In genomic region chr1:38990746-38991637, GRCh38 we compare ENCODE assay signal across 8 cellular contexts. TPM values are rescaled to one million over a fixed set of nuclear protein-coding genes. Genes with fewer than 3 reads are reported as not detected.
A peak's percentile ranks its signal among the peaks of the same experiment; 100 is the strongest.
DNase-seq lines count a peak whose midpoint lies in the region; FAIRE-seq and TF ChIP-seq lines count a peak whose summit lies in the region.

TSS of gene AKIRIN1 (plus strand) at chr1:38991276. CDS start at chr1:38991381, 105 bp downstream.

- peak within 1 kb of the TSS; percentile 97 for H3K9ac ChIP-seq in neuronal stem cell (ENCODE audit: low read depth, low read length, poor library complexity)
- H3K9ac ChIP-seq in subcutaneous abdominal adipose tissue (ENCODE audit: low read length in 5 of 5), result peak within 1 kb of the TSS; percentile 66 to 96 (median 87)

- no peaks in the 10 kb centered on the region for H3K9me3 Mint-ChIP-seq in activated naive CD4-positive, alpha-beta T cell treated with anti-CD3 and anti-CD28 coated beads for 36 hours

- intact Hi-C loops in activated naive CD4-positive, alpha-beta T cell treated with anti-CD3 and anti-CD28 coated beads for 36 hours (cut with micrococcal nuclease), result loop anchor here (1.0 to 5.0 kb wide), 3 partner anchors 35 to 1059 kb away; partner anchors contain the start of genes MYCBP and NDUFS5

- no peak for TF ChIP-seq CTCF in HFF-Myc (IDR thresholded peaks at IDR 0.05; ENCODE audit: low read depth, low read length, missing control alignments)

- peaks cover 2% of the 10 kb centered on the region for H3K79me1 ChIP-seq in neuronal stem cell (ENCODE audit: low read depth, low read length)

- peak within 1 kb of the TSS; percentile 84 for H3K27ac Mint-ChIP-seq in activated naive CD4-positive, alpha-beta T cell treated with anti-CD3 and anti-CD28 coated beads for 36 hours

- H3K14ac ChIP-seq in neuronal stem cell (ENCODE audit: low read length), result peak within 1 kb of the TSS; percentile 71

- peak within 1 kb of the TSS; percentile 86 for H3K27ac ChIP-seq in neuronal stem cell (replicated peaks; ENCODE audit: low read length)
- peak within 1 kb of the TSS; percentile 89 for H3K27ac ChIP-seq in subcutaneous abdominal adipose tissue (ENCODE audit: low read depth, low read length)

- peak within 1 kb of the TSS; percentile 53 for H3K4ac ChIP-seq in neuronal stem cell (ENCODE audit: low read length)

- peaks cover 4 to 35% of the 10 kb centered on the region in 2 donors for H3K36me3 ChIP-seq in neuronal stem cell (replicated peaks in 1 of 2; ENCODE audit: control insufficient read depth in 2 of 2, insufficient read depth in 2 of 2, low read length in 2 of 2)
- no peaks in the 10 kb centered on the region for H3K36me3 ChIP-seq in subcutaneous abdominal adipose tissue (ENCODE audit: control insufficient read depth in 5 of 5, insufficient read depth in 5 of 5, low read length in 5 of 5)

- peaks cover 52% of the 10 kb centered on the region for H3K4me1 Mint-ChIP-seq in activated naive CD4-positive, alpha-beta T cell treated with anti-CD3 and anti-CD28 coated beads for 36 hours (ENCODE audit: low read depth)

- H2BK5ac ChIP-seq in neuronal stem cell (ENCODE audit: low read length), result peak within 1 kb of the TSS; percentile 97

- H2BK15ac ChIP-seq in neuronal stem cell (ENCODE audit: low read length), result peak within 1 kb of the TSS; percentile 97

- peak within 1 kb of the TSS; percentile 87 for H3K4me2 ChIP-seq in neuronal stem cell (ENCODE audit: insufficient read depth, low read length, poor library complexity, severe bottlenecking)

- no peak within 1 kb of the TSS for H4K8ac ChIP-seq in neuronal stem cell (ENCODE audit: low read depth, low read length)

- peak within 1 kb of the TSS; percentile 80 for H3K4me3 Mint-ChIP-seq in activated naive CD4-positive, alpha-beta T cell treated with anti-CD3 and anti-CD28 coated beads for 36 hours

- H3K4me3 ChIP-seq in HFF-Myc (replicated peaks; ENCODE audit: low read depth, low read length) (peak within 1 kb of the TSS; percentile 57), neuronal stem cell (ENCODE audit: low read length in 2 of 2) (peak within 1 kb of the TSS; percentile 82 to 99), subcutaneous abdominal adipose tissue (ENCODE audit: low read depth in 1 of 5, low read length in 5 of 5) (peak within 1 kb of the TSS; percentile 79 to 92 (median 86))

- H2AFZ ChIP-seq in neuronal stem cell (ENCODE audit: low read length), result peak within 1 kb of the TSS; percentile 85

- no peak within 1 kb of the TSS for H2BK12ac ChIP-seq in neuronal stem cell (ENCODE audit: low read length)

- peak within 1 kb of the TSS; percentile 100 for H3K23ac ChIP-seq in neuronal stem cell (ENCODE audit: low read depth, low read length, poor library complexity)

- peak within 1 kb of the TSS; percentile 96 for H2AK5ac ChIP-seq in neuronal stem cell (ENCODE audit: low read depth, low read length)

- H3K27me3 ChIP-seq in neuronal stem cell (ENCODE audit: control insufficient read depth in 3 of 3, insufficient read depth in 3 of 3, low read depth in 1 of 3, low read length in 3 of 3), result no peaks in the 10 kb centered on the region
- H3K27me3 ChIP-seq in subcutaneous abdominal adipose tissue (ENCODE audit: control insufficient read depth in 5 of 5, insufficient read depth in 4 of 5, low read length in 5 of 5), result no peaks in the 10 kb centered on the region

- no peaks in the 10 kb centered on the region for H3K9me3 ChIP-seq in neuronal stem cell (replicated peaks in 1 of 2; ENCODE audit: control insufficient read depth in 2 of 2, insufficient read depth in 1 of 2, low read depth in 1 of 2, low read length in 2 of 2)
- H3K9me3 ChIP-seq in subcutaneous abdominal adipose tissue (ENCODE audit: control insufficient read depth in 5 of 5, low read length in 5 of 5), result no peaks in the 10 kb centered on the region

- no peaks in the 10 kb centered on the region for H3K27me3 Mint-ChIP-seq in activated naive CD4-positive, alpha-beta T cell treated with anti-CD3 and anti-CD28 coated beads for 36 hours (ENCODE audit: low read depth)

- H3K4me1 ChIP-seq in neuronal stem cell (ENCODE audit: control insufficient read depth in 2 of 2, insufficient read depth in 1 of 2, low read depth in 1 of 2, low read length in 2 of 2) (peaks cover 5 to 13% of the 10 kb centered on the region in 2 donors), subcutaneous abdominal adipose tissue (ENCODE audit: control insufficient read depth in 5 of 5, insufficient read depth in 5 of 5, low read length in 5 of 5) (peaks cover 6 to 27% (median 21%) of the 10 kb centered on the region in 5 donors)

- peaks cover 29% of the 10 kb centered on the region for H3K36me3 Mint-ChIP-seq in activated naive CD4-positive, alpha-beta T cell treated with anti-CD3 and anti-CD28 coated beads for 36 hours (ENCODE audit: low read depth)

- CTCF ChIA-PET in activated naive CD4-positive, alpha-beta T cell treated with anti-CD3 and anti-CD28 coated beads for 36 hours (lab: Charles Lee), result interaction anchor here (0.9 kb wide), 1 partner anchor 10 kb away, joined by 4 read pairs; no protein-coding TSS in a partner anchor

- DNase-seq in GM04503 (ENCODE audit: low read depth) (peak; percentile 71), HFF-Myc (ENCODE audit: extremely low read depth, low read depth) (peak; percentile 85), MV-4-11 (lab: John Stamatoyannopoulos, UW) (peak; percentile 92), SK-N-DZ (ENCODE audit: low spot score) (peak; percentile 93), frontal cortex (ENCODE audit: low spot score in 2 of 2) (peak; percentile 99), neuronal stem cell (ENCODE audit: low spot score) (peak; percentile 97)
- peak; percentile 97 for DNase-seq in activated naive CD4-positive, alpha-beta T cell treated with anti-CD3 and anti-CD28 coated beads for 36 hours

- WGBS in neuronal stem cell (ENCODE audit: extremely low coverage in 2 of 2, insufficient read length in 2 of 2, insufficient replicate concordance in 1 of 2), 2 donors, result no CpG with 5 or more reads among the region's 76 CpGs

- H2BK120ac ChIP-seq in neuronal stem cell (ENCODE audit: low read depth, low read length), result peak within 1 kb of the TSS; percentile 98

- peak within 1 kb of the TSS; percentile 99 for H3K18ac ChIP-seq in neuronal stem cell (ENCODE audit: low read length)

- no peak for FAIRE-seq in frontal cortex (lab: Jason Lieb, UNC)

- H4K91ac ChIP-seq in neuronal stem cell (ENCODE audit: low read depth, low read length, poor library complexity), result no peak within 1 kb of the TSS

RNA-seq across cellular contexts. Expression of gene AKIRIN1, which starts in this region (rescaled TPM):
- 64.0 and 69.5 TPM in 2 replicates for polyA plus RNA-seq in SK-N-DZ (2014; cell fraction: cytosol; rRNA removed)
- 14.8 and 20.2 TPM in 2 replicates for polyA plus RNA-seq in SK-N-DZ (2014; cell fraction: nucleus; rRNA removed)
- 10 to 100 TPM; 58.1 to 58.5 TPM for total RNA-seq in activated naive CD4-positive, alpha-beta T cell treated with anti-CD3 and anti-CD28 coated beads for 36 hours
- total RNA-seq in frontal cortex, result 55.0 TPM
- 106 TPM for polyA plus RNA-seq in neuronal stem cell (2013, experiment 1 of 2)
- polyA plus RNA-seq in neuronal stem cell (2013, experiment 2 of 2), result 110 TPM

Comparison
In these comparisons a context has a peak if more than half of its experiments do, and no peak if none do; other contexts are left out.
1. Peak in every context shown above with its lines: DNase-seq, H3K4me3 ChIP-seq and H3K27ac ChIP-seq.